8 cellular contexts compared by ENCODE assay signal in genomic region chr15:69299451-69300128, GRCh38. TPM values are rescaled to one million over a fixed set of nuclear protein-coding genes. Genes with fewer than 3 reads are reported as not detected.
DNase-seq lines count a peak whose midpoint lies in the region; ATAC-seq and TF ChIP-seq lines count a peak whose summit lies in the region.

No MANE protein-coding gene starts in this region.

- no peak for TF ChIP-seq POLR2A in body of pancreas (IDR thresholded peaks at IDR 0.05)

- H3K27ac ChIP-seq in body of pancreas, result peak overlapping the region; percentile 5 to 82 (median 68)
- no peak overlapping the region for H3K27ac ChIP-seq in smooth muscle cell (ENCODE audit: low read depth)

- H3K79me2 ChIP-seq in smooth muscle cell (ENCODE audit: low read depth), result no peaks in the 10 kb centered on the region

- no peak overlapping the region for H3K9ac ChIP-seq in smooth muscle cell (ENCODE audit: low read depth)

- H3K36me3 Mint-ChIP-seq in HFFc6 (ENCODE audit: low read depth), result no peaks in the 10 kb centered on the region
- H3K36me3 Mint-ChIP-seq in activated naive CD4-positive, alpha-beta T cell treated with anti-CD3 and anti-CD28 coated beads, Interleukin-2, amount 10 ng/mL, durations not matched to agents 7 days and 5 days, result no peaks in the 10 kb centered on the region

- H3K36me3 ChIP-seq in body of pancreas (replicated peaks in 1 of 2; ENCODE audit: insufficient read depth in 1 of 2, low read depth in 2 of 2) (no peaks in the 10 kb centered on the region), smooth muscle cell (ENCODE audit: low read depth) (no peaks in the 10 kb centered on the region)

- CTCF ChIA-PET in activated naive CD4-positive, alpha-beta T cell treated with anti-CD3 and anti-CD28 coated beads, Interleukin-2, amount 10 ng/mL, durations not matched to agents 7 days and 5 days (lab: Charles Lee), result interaction anchor here (1.8 kb wide), 1 partner anchor 240 kb away, joined by 4 read pairs; no protein-coding TSS in a partner anchor

- H4K20me1 ChIP-seq in smooth muscle cell (ENCODE audit: low read depth), result no peaks in the 10 kb centered on the region

- peaks cover 20% of the 10 kb centered on the region for H3K4me1 Mint-ChIP-seq in HFFc6 (ENCODE audit: low read depth)
- H3K4me1 Mint-ChIP-seq in activated naive CD4-positive, alpha-beta T cell treated with anti-CD3 and anti-CD28 coated beads, Interleukin-2, amount 10 ng/mL, durations not matched to agents 7 days and 5 days, result no peaks in the 10 kb centered on the region

- H2AFZ ChIP-seq in smooth muscle cell (ENCODE audit: low read depth), result no peak overlapping the region

- WGBS in body of pancreas, 2 donors, result 12 to 29% methylated on average over 12 to 20 of the region's 20 CpGs
- WGBS in smooth muscle cell (ENCODE audit: low lambda C conversion rate), result 23% methylated on average over 14 of the region's 20 CpGs

- H3K4me3 Mint-ChIP-seq in HFFc6, result peak overlapping the region; percentile 3; the same call in 1 of the 2 replicates
- H3K4me3 Mint-ChIP-seq in activated naive CD4-positive, alpha-beta T cell treated with anti-CD3 and anti-CD28 coated beads, Interleukin-2, amount 10 ng/mL, durations not matched to agents 7 days and 5 days, result no peak overlapping the region

- H3K27ac Mint-ChIP-seq in HFFc6, result no peak overlapping the region
- H3K27ac Mint-ChIP-seq in activated naive CD4-positive, alpha-beta T cell treated with anti-CD3 and anti-CD28 coated beads, Interleukin-2, amount 10 ng/mL, durations not matched to agents 7 days and 5 days, result no peak overlapping the region

- H3K9me3 Mint-ChIP-seq in HFFc6, result peaks cover 4% of the 10 kb centered on the region; the same call in 1 of the 2 replicates
- no peaks in the 10 kb centered on the region for H3K9me3 Mint-ChIP-seq in activated naive CD4-positive, alpha-beta T cell treated with anti-CD3 and anti-CD28 coated beads, Interleukin-2, amount 10 ng/mL, durations not matched to agents 7 days and 5 days

- H3F3A ChIP-seq in smooth muscle cell (ENCODE audit: low read depth), result peaks cover 2% of the 10 kb centered on the region

- DNase-seq in HFFc6 (no peak), body of pancreas (no peak), kidney tubule cell (ENCODE audit: low spot score) (peak; percentile 26), smooth muscle cell (lab: John Stamatoyannopoulos, UW; ENCODE audit: unreplicated experiment) (no peak), epidermal melanocyte (ENCODE audit: insufficient read length, low spot score) (no peak), NCI-H2171 treated with DMSO at 0.1 percent for 48 hours (lab: John Stamatoyannopoulos, UW) (no peak)
- no peak for DNase-seq in activated naive CD4-positive, alpha-beta T cell treated with anti-CD3 and anti-CD28 coated beads, Interleukin-2, amount 10 ng/mL, durations not matched to agents 7 days and 5 days
- no peak for DNase-seq in stimulated activated CD4-positive, alpha-beta T cell treated with anti-CD3 and anti-CD28 coated beads, Interleukin-12 subunit alpha, Interleukin-12 subunit beta, amount 100 ng/mL, for 4 hours

- H3K27me3 ChIP-seq in body of pancreas (no peaks in the 10 kb centered on the region), smooth muscle cell (ENCODE audit: low read depth) (peaks cover 59% of the 10 kb centered on the region)

- peaks cover 28% of the 10 kb centered on the region for H3K27me3 Mint-ChIP-seq in HFFc6 (ENCODE audit: insufficient read depth)
- peaks cover 88% of the 10 kb centered on the region for H3K27me3 Mint-ChIP-seq in activated naive CD4-positive, alpha-beta T cell treated with anti-CD3 and anti-CD28 coated beads, Interleukin-2, amount 10 ng/mL, durations not matched to agents 7 days and 5 days

- peaks cover 48% of the 10 kb centered on the region for H3K4me1 ChIP-seq in body of pancreas
- peaks cover 5% of the 10 kb centered on the region for H3K4me1 ChIP-seq in smooth muscle cell (ENCODE audit: low read depth)

- H3K9me3 ChIP-seq in body of pancreas, result no peaks in the 10 kb centered on the region
- H3K9me3 ChIP-seq in smooth muscle cell (replicated peaks; ENCODE audit: low read depth), result no peaks in the 10 kb centered on the region

- H3K4me3 ChIP-seq in body of pancreas (peak overlapping the region in 1 of 2 donors; percentile 48), smooth muscle cell (peak overlapping the region; percentile 66)

- no peak for TF ChIP-seq CTCF in HFFc6 (IDR thresholded peaks at IDR 0.05)
- TF ChIP-seq CTCF in body of pancreas (IDR thresholded peaks at IDR 0.05), result no peak
- no peak for TF ChIP-seq CTCF in smooth muscle cell (IDR thresholded peaks at IDR 0.05; ENCODE audit: borderline replicate concordance, insufficient read depth, poor library complexity, severe bottlenecking)

- peak; percentile 8 for ATAC-seq in body of pancreas

- intact Hi-C loops in body of pancreas (cut with DNase I), result no loop called here

- peak overlapping the region; percentile 96 for H3K4me2 ChIP-seq in smooth muscle cell

RNA-seq across cellular contexts. Expression of gene PAQR5, which starts 0.9 kb away (rescaled TPM):
- total RNA-seq in HFFc6 (2021; fragmentation: NEBNext Ultra II Directional; extraction: Animal tissue kit (Norgen Biotek cat#: 25700)), result 1 to 10 TPM; 1.3 to 2.2 (median 1.6) TPM
- total RNA-seq in body of pancreas (10 to 100 TPM in 1 of 2 donors, 1 to 10 TPM in 1; 6.5 to 11.5 TPM), smooth muscle cell (1.6 and 2.6 TPM in 2 replicates)
- 1.2 and 1.5 TPM in 2 replicates for polyA plus RNA-seq in smooth muscle cell
